In genomic region chrX:7996414-7996813, GRCh38 we compare ENCODE assay signal across 8 cellular contexts.
DNase-seq lines count a peak whose midpoint lies in the region; ATAC-seq and TF ChIP-seq lines count a peak whose summit lies in the region.

No MANE protein-coding gene starts in this region.

- H3K9me3 ChIP-seq in left ventricle myocardium inferior (replicated peaks) (no peaks in the 10 kb centered on the region), NT2/D1 (ENCODE audit: insufficient read depth, low read length) (no peaks in the 10 kb centered on the region)

- ATAC-seq in left cardiac atrium, result no peak
- peak; percentile 82 for ATAC-seq in HG02870 (IDR thresholded peaks at IDR 0.05; ENCODE audit: unreplicated experiment)
- ATAC-seq in HG03097 (IDR thresholded peaks at IDR 0.05; ENCODE audit: low FRiP score, unreplicated experiment), result no peak
- ATAC-seq in HG02973 (IDR thresholded peaks at IDR 0.05; ENCODE audit: unreplicated experiment), result no peak

- no peak overlapping the region for H3K9ac ChIP-seq in NT2/D1 (ENCODE audit: insufficient read length, low read depth)

- H3K4me1 ChIP-seq in left ventricle myocardium inferior, result no peaks in the 10 kb centered on the region
- no peaks in the 10 kb centered on the region for H3K4me1 ChIP-seq in NT2/D1 (ENCODE audit: insufficient read depth, insufficient read length)

- H3K27me3 ChIP-seq in left ventricle myocardium inferior (ENCODE audit: low read depth) (no peaks in the 10 kb centered on the region), NT2/D1 (ENCODE audit: insufficient read depth, insufficient read length) (no peaks in the 10 kb centered on the region)

- intact Hi-C loops in left ventricle myocardium inferior (cut with micrococcal nuclease), result loop anchor here (5.0 kb wide), 1 partner anchor 741 kb away; no protein-coding TSS in a partner anchor
- intact Hi-C loops in left cardiac atrium (cut with DNase I), result loop anchor here (10.0 kb wide), 2 partner anchors 738 to 818 kb away; partner anchors contain the start of gene ANOS1 (in 1 of the 2)

- no peak overlapping the region for H3K4me3 ChIP-seq in left ventricle myocardium inferior
- no peak overlapping the region for H3K4me3 ChIP-seq in NT2/D1 (ENCODE audit: insufficient read length, low read depth)
- no peak overlapping the region for H3K4me3 ChIP-seq in cardiac fibroblast (replicated peaks in 1 of 2; ENCODE audit: low read depth in 2 of 2, low read length in 2 of 2)

- TF ChIP-seq CTCF in left ventricle myocardium inferior (IDR thresholded peaks at IDR 0.05; ENCODE audit: borderline replicate concordance) (peak; percentile 65), cardiac fibroblast (IDR thresholded peaks at IDR 0.05; ENCODE audit: low read depth, low read length) (peak; percentile 14)

- no peak overlapping the region for H3K27ac ChIP-seq in left ventricle myocardium inferior (replicated peaks)

- H3K36me3 ChIP-seq in left ventricle myocardium inferior (no peaks in the 10 kb centered on the region), NT2/D1 (ENCODE audit: insufficient read depth, insufficient read length, low read length) (no peaks in the 10 kb centered on the region)

- DNase-seq in left ventricle myocardium inferior (no peak), left cardiac atrium (no peak), NT2/D1 (ENCODE audit: low read depth, low spot score) (peak; percentile 8), cardiac fibroblast (ENCODE audit: low read depth in 2 of 2) (peak; percentile 46 to 51), medulla oblongata (ENCODE audit: extremely low spot score) (peak; percentile 34)

Comparison
In these comparisons a context has a peak if more than half of its experiments do, and no peak if none do; other contexts are left out.
1. DNase-seq: peak in NT2/D1 (single experiment), cardiac fibroblast (2 of 2) and medulla oblongata (single experiment); none in left ventricle myocardium inferior (single experiment) and left cardiac atrium (single experiment).